In genomic region chr3:129989391-129989790, GRCh38 we compare ENCODE assay signal across 25 cellular contexts. TPM values are rescaled to one million over a fixed set of nuclear protein-coding genes. Genes with fewer than 3 reads are reported as not detected.
"Had no signal": no experiment of that assay in that cellular context is flagged by ENCODE, and none has a peak within 500 bp of the region (broad histone marks: within the 10 kb centered on the region; RNA-seq: fewer than 3 reads in every experiment).

No MANE protein-coding gene starts in this region.

- H3K36me3 ChIP-seq: colonic mucosa, esophagus muscularis mucosa, left ventricle myocardium inferior, sigmoid colon, transverse colon, vagina had no signal

- H3K27me3 ChIP-seq: body of pancreas, colonic mucosa, esophagus muscularis mucosa, hepatocyte, sigmoid colon, transverse colon, vagina had no signal

- H3K9me3 Mint-ChIP-seq: activated CD4-positive, alpha-beta memory T cell treated with anti-CD3 and anti-CD28 coated beads, Interleukin-2, amount 10 ng/mL, durations not matched to agents 7 days and 5 days; activated CD4-positive, alpha-beta T cell treated with anti-CD3 and anti-CD28 coated beads, Interleukin-2, amount 10 ng/mL, durations not matched to agents 24 days and 14 days; activated naive CD4-positive, alpha-beta T cell treated with anti-CD3 and anti-CD28 coated beads, Interleukin-2, amount 10 ng/mL, durations not matched to agents 7 days and 5 days; immature natural killer cell; natural killer cell treated with Interleukin-12 subunit alpha and Interleukin-12 subunit beta and Interleukin-15 and Interleukin-18, amount 100 ng/mL, for 72 hours; stimulated activated naive B cell treated with anti-CD40 and anti-IgM and Interleukin-4, amounts not matched to agents 10 μg/mL and 1 μg/mL and 100 μg/mL, for 72 hours had no signal

- H3K9me3 ChIP-seq: body of pancreas, colonic mucosa, sigmoid colon, transverse colon, vagina had no signal

- H3K27ac ChIP-seq: body of pancreas, colonic mucosa, esophagus muscularis mucosa, hepatocyte, left ventricle myocardium inferior, sigmoid colon, transverse colon, vagina had no signal

- H3K36me3 Mint-ChIP-seq: activated naive CD4-positive, alpha-beta T cell treated with anti-CD3 and anti-CD28 coated beads, Interleukin-2, amount 10 ng/mL, durations not matched to agents 7 days and 5 days; immature natural killer cell; natural killer cell treated with Interleukin-12 subunit alpha and Interleukin-12 subunit beta and Interleukin-15 and Interleukin-18, amount 100 ng/mL, for 72 hours; stimulated activated naive B cell treated with anti-CD40 and anti-IgM and Interleukin-4, amounts not matched to agents 10 μg/mL and 1 μg/mL and 100 μg/mL, for 72 hours had no signal

- H3K4me1 Mint-ChIP-seq: activated CD4-positive, alpha-beta memory T cell treated with anti-CD3 and anti-CD28 coated beads, Interleukin-2, amount 10 ng/mL, durations not matched to agents 7 days and 5 days; activated CD4-positive, alpha-beta T cell treated with anti-CD3 and anti-CD28 coated beads, Interleukin-2, amount 10 ng/mL, durations not matched to agents 24 days and 14 days; activated naive CD4-positive, alpha-beta T cell treated with anti-CD3 and anti-CD28 coated beads, Interleukin-2, amount 10 ng/mL, durations not matched to agents 7 days and 5 days; immature natural killer cell; stimulated activated naive B cell treated with anti-CD40 and anti-IgM and Interleukin-4, amounts not matched to agents 10 μg/mL and 1 μg/mL and 100 μg/mL, for 72 hours had no signal

- H3K4me3 ChIP-seq: body of pancreas, colonic mucosa, esophagus muscularis mucosa, hepatocyte, left ventricle myocardium inferior, sigmoid colon, smooth muscle cell, transverse colon, vagina had no signal

- DNase-seq: activated CD4-positive, alpha-beta memory T cell treated with anti-CD3 and anti-CD28 coated beads, Interleukin-2, amount 10 ng/mL, durations not matched to agents 7 days and 5 days; activated CD4-positive, alpha-beta T cell treated with anti-CD3 and anti-CD28 coated beads, Interleukin-2, amount 10 ng/mL, durations not matched to agents 24 days and 14 days; activated effector memory CD4-positive, alpha-beta T cell treated with anti-CD3 and anti-CD28 coated beads, Interleukin-2, amount 50 U/mL, for 16 hours; activated naive CD4-positive, alpha-beta T cell treated with anti-CD3 and anti-CD28 coated beads, Interleukin-2, amount 10 ng/mL, durations not matched to agents 7 days and 5 days; activated T-cell treated with anti-CD3 and anti-CD28 coated beads for 4 hours; anterior cingulate cortex; body of pancreas; colonic mucosa; glutamatergic neuron; immature natural killer cell; kidney glomerular epithelial cell; left ventricle myocardium inferior; mammary epithelial cell; occipital lobe; retina; sigmoid colon; stimulated activated CD4-positive, alpha-beta T cell treated with anti-CD3 and anti-CD28 coated beads, Interleukin-15, amount 100 ng/mL, for 24 hours; stimulated activated naive B cell treated with anti-CD40 and anti-IgM and Interleukin-4, amounts not matched to agents 10 μg/mL and 1 μg/mL and 100 μg/mL, for 72 hours; T-helper 17 cell; transverse colon had no signal

- H3K27ac Mint-ChIP-seq: activated CD4-positive, alpha-beta memory T cell treated with anti-CD3 and anti-CD28 coated beads, Interleukin-2, amount 10 ng/mL, durations not matched to agents 7 days and 5 days; activated CD4-positive, alpha-beta T cell treated with anti-CD3 and anti-CD28 coated beads, Interleukin-2, amount 10 ng/mL, durations not matched to agents 24 days and 14 days; activated naive CD4-positive, alpha-beta T cell treated with anti-CD3 and anti-CD28 coated beads, Interleukin-2, amount 10 ng/mL, durations not matched to agents 7 days and 5 days; immature natural killer cell; natural killer cell treated with Interleukin-12 subunit alpha and Interleukin-12 subunit beta and Interleukin-15 and Interleukin-18, amount 100 ng/mL, for 72 hours; stimulated activated naive B cell treated with anti-CD40 and anti-IgM and Interleukin-4, amounts not matched to agents 10 μg/mL and 1 μg/mL and 100 μg/mL, for 72 hours; T-helper 17 cell had no signal

- ATAC-seq: body of pancreas; natural killer cell treated with Interleukin-12 subunit alpha and Interleukin-12 subunit beta and Interleukin-15 and Interleukin-18, amount 100 ng/mL, for 72 hours; stimulated activated naive B cell treated with anti-CD40 and anti-IgM and Interleukin-4, amounts not matched to agents 10 μg/mL and 1 μg/mL and 100 μg/mL, for 72 hours; T-helper 17 cell had no signal

- H3K4me1 ChIP-seq: body of pancreas, colonic mucosa, esophagus muscularis mucosa, left ventricle myocardium inferior, sigmoid colon, transverse colon, vagina had no signal

- H3K4me3 Mint-ChIP-seq: activated CD4-positive, alpha-beta memory T cell treated with anti-CD3 and anti-CD28 coated beads, Interleukin-2, amount 10 ng/mL, durations not matched to agents 7 days and 5 days; activated CD4-positive, alpha-beta T cell treated with anti-CD3 and anti-CD28 coated beads, Interleukin-2, amount 10 ng/mL, durations not matched to agents 24 days and 14 days; activated naive CD4-positive, alpha-beta T cell treated with anti-CD3 and anti-CD28 coated beads, Interleukin-2, amount 10 ng/mL, durations not matched to agents 7 days and 5 days; immature natural killer cell; natural killer cell treated with Interleukin-12 subunit alpha and Interleukin-12 subunit beta and Interleukin-15 and Interleukin-18, amount 100 ng/mL, for 72 hours; stimulated activated naive B cell treated with anti-CD40 and anti-IgM and Interleukin-4, amounts not matched to agents 10 μg/mL and 1 μg/mL and 100 μg/mL, for 72 hours; T-helper 17 cell had no signal

RNA-seq across cellular contexts. Expression of gene TRH, which starts 14.9 kb away (rescaled TPM):
- total RNA-seq: activated CD4-positive, alpha-beta memory T cell treated with anti-CD3 and anti-CD28 coated beads, Interleukin-2, amount 10 ng/mL, durations not matched to agents 7 days and 5 days; activated CD4-positive, alpha-beta T cell treated with anti-CD3 and anti-CD28 coated beads, Interleukin-2, amount 10 ng/mL, durations not matched to agents 24 days and 14 days; body of pancreas; colonic mucosa; hepatocyte; left ventricle myocardium inferior; mammary epithelial cell; natural killer cell treated with Interleukin-12 subunit alpha and Interleukin-12 subunit beta and Interleukin-15 and Interleukin-18, amount 100 ng/mL, for 72 hours; sigmoid colon; smooth muscle cell; T-helper 17 cell; transverse colon had no signal
- polyA plus RNA-seq: immature natural killer cell, mammary epithelial cell, smooth muscle cell had no signal
